31 cellular contexts compared by ENCODE assay signal in genomic region chr12:9348906-9349518, GRCh38.
"Had no signal": no experiment of that assay in that cellular context is flagged by ENCODE, and none has a peak within 500 bp of the region (broad histone marks: within the 10 kb centered on the region; RNA-seq: fewer than 3 reads in every experiment).

No MANE protein-coding gene starts in this region.

- H3K27ac Mint-ChIP-seq: activated B cell treated with CpG ODN at 0.5 μM for 24 hours; activated CD8-positive, alpha-beta T cell treated with anti-CD3 and anti-CD28 coated beads for 36 hours; activated naive CD8-positive, alpha-beta T cell; activated T-helper 17 cell treated with anti-CD3 and anti-CD28 coated beads, Interleukin-2, amount 50 U/mL, for 72 hours; effector memory CD8-positive, alpha-beta T cell; T-helper 17 cell; T-helper 2 cell treated with Interferon-gamma antibody and Interleukin-4, amounts not matched to agents 5 μg/mL and 100 μg/mL, for 36 hours had no signal

- H3K27me3 Mint-ChIP-seq: activated B cell treated with CpG ODN at 0.5 μM for 24 hours; activated CD8-positive, alpha-beta T cell treated with anti-CD3 and anti-CD28 coated beads for 36 hours; activated naive CD8-positive, alpha-beta T cell; activated T-helper 17 cell treated with anti-CD3 and anti-CD28 coated beads, Interleukin-2, amount 50 U/mL, for 72 hours; effector memory CD8-positive, alpha-beta T cell; T-helper 17 cell had no signal

- ATAC-seq: activated CD4-positive, CD25-positive, alpha-beta regulatory T cell treated with anti-CD3 and anti-CD28 coated beads, Interleukin-2, amount 50 U/mL, for 24 hours; activated CD8-positive, alpha-beta T cell treated with anti-CD3 and anti-CD28 coated beads for 36 hours; activated T-cell treated with anti-CD3 and anti-CD28 coated beads, Interleukin-2, amount 50 U/mL, for 4 hours; activated T-helper 17 cell treated with anti-CD3 and anti-CD28 coated beads, Interleukin-2, amount 50 U/mL, for 72 hours; effector memory CD8-positive, alpha-beta T cell; esophagus mucosa; foreskin keratinocyte; gastrocnemius medialis; T-helper 17 cell had no signal

- DNase-seq: activated B cell treated with CpG ODN at 0.5 μM for 24 hours; activated CD4-positive, alpha-beta T cell treated with anti-CD3 and anti-CD28 coated beads for 48 hours; activated CD4-positive, alpha-beta T cell treated with anti-CD3 and anti-CD28 coated beads, Interleukin-2, amount 50 U/mL, for 1 hour; activated CD4-positive, alpha-beta T cell treated with anti-CD3 and anti-CD28 coated beads, Interleukin-2, amount 50 U/mL, for 48 hours; activated CD8-positive, alpha-beta memory T cell treated with anti-CD3 and anti-CD28 coated beads for 24 hours; activated CD8-positive, alpha-beta T cell treated with anti-CD3 and anti-CD28 coated beads for 36 hours; activated effector memory CD4-positive, alpha-beta T cell treated with Interleukin-2 at 50 U/mL for 16 hours; activated gamma-delta T cell treated with Interleukin-2 at 50 U/mL for 16 hours; activated naive CD4-positive, alpha-beta T cell treated with anti-CD3 and anti-CD28 coated beads, Interleukin-2, amount 50 U/mL, for 16 hours; activated naive CD4-positive, alpha-beta T cell treated with Interleukin-2 at 50 U/mL for 16 hours; activated T-cell treated with anti-CD3 and anti-CD28 coated beads, Interleukin-2, amount 50 U/mL, for 4 hours; amniotic stem cell; anterior cingulate cortex; brain microvascular endothelial cell; caudate nucleus; cortex of kidney; dermis blood vessel endothelial cell; effector CD4-positive, alpha-beta T cell; effector memory CD8-positive, alpha-beta T cell; foreskin keratinocyte; gastrocnemius medialis; head of caudate nucleus; T-helper 1 cell; T-helper 17 cell; T1000; WERI-Rb-1 had no signal

- H3K4me3 ChIP-seq: gastrocnemius medialis had no signal

- H3K4me3 Mint-ChIP-seq: activated B cell treated with CpG ODN at 0.5 μM for 24 hours; activated CD8-positive, alpha-beta T cell treated with anti-CD3 and anti-CD28 coated beads for 36 hours; activated naive CD8-positive, alpha-beta T cell; activated T-cell treated with anti-CD3 and anti-CD28 coated beads, Interleukin-2, amount 50 U/mL, for 4 hours; activated T-helper 17 cell treated with anti-CD3 and anti-CD28 coated beads, Interleukin-2, amount 50 U/mL, for 72 hours; effector memory CD8-positive, alpha-beta T cell; T-helper 17 cell; T-helper 2 cell treated with Interferon-gamma antibody and Interleukin-4, amounts not matched to agents 5 μg/mL and 100 μg/mL, for 36 hours had no signal

- H3K36me3 ChIP-seq: brain microvascular endothelial cell, gastrocnemius medialis, WERI-Rb-1 had no signal

- H3K4me1 Mint-ChIP-seq: activated B cell treated with CpG ODN at 0.5 μM for 24 hours; activated T-helper 17 cell treated with anti-CD3 and anti-CD28 coated beads, Interleukin-2, amount 50 U/mL, for 72 hours had no signal

- H3K27ac ChIP-seq: brain microvascular endothelial cell, gastrocnemius medialis, WERI-Rb-1 had no signal

- H3K9me3 ChIP-seq: gastrocnemius medialis had no signal

- H3K36me3 Mint-ChIP-seq: activated naive CD8-positive, alpha-beta T cell had no signal

- H3K4me1 ChIP-seq: gastrocnemius medialis had no signal

- H3K27me3 ChIP-seq: brain microvascular endothelial cell, foreskin keratinocyte, gastrocnemius medialis had no signal
